In the genomic region with DNA sequence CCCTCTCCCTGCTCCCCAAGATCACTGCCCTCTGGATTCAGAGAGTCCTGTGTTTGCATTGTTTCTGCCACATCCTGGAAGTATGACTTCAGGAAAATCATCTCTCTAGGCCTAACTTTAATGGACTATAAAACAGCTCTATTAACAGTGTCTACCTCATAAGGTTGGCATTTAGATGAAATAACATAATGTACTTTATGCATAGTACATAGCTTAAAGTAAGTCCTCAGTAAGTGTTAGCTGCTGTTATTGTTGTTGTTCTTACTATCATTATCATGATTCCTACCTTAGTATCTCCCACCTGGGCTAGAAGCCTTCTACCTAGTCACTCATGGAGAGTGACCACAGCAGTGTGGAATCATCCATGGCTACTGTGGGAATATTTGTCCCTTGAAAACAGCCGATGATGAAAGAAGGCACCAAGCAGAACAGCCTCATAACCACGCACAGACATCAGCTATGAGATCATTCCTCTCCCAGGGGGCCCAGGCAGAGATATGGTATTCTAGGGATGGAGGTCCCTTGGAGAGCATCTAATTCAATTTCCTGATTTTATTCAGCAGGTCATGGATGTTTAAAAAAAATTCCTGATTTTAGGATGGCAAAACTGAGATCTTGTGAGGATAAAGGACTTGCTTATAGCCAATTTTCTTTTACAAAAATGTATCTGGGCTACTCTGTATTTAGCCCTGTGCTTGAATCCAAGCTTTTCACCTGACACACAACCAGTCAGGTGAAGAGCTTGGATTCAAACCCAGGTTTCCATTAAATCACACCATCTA, we compare ENCODE assay signal across 1 cellular context.
TF ChIP-seq lines count a peak whose summit lies in the region.

No MANE protein-coding gene starts in this region.

TF ChIP-seq in HEK293, 187 proteins besides CTCF, POLR2A, EP300 and RAD21 (continued from another document and continues in another):
- peak; percentile 64 for TF ChIP-seq PRDM10 (tag by site-specific recombination; IDR thresholded peaks at IDR 0.05)
- no peak for TF ChIP-seq TCF7L2 (IDR thresholded peaks at IDR 0.05; ENCODE audit: borderline replicate concordance, low read depth, low read length)
- TF ChIP-seq ZNF837 (tag by site-specific recombination; IDR thresholded peaks at IDR 0.05) = no peak
- no peak for TF ChIP-seq PBX3 (CRISPR knock-in tag; IDR thresholded peaks at IDR 0.05)
- peak; percentile 65 for TF ChIP-seq ZNF660 (tag by site-specific recombination; IDR thresholded peaks at IDR 0.05)
- no peak for TF ChIP-seq ZSCAN18 (tag by site-specific recombination; IDR thresholded peaks at IDR 0.05)
- TF ChIP-seq, protein P1, sequence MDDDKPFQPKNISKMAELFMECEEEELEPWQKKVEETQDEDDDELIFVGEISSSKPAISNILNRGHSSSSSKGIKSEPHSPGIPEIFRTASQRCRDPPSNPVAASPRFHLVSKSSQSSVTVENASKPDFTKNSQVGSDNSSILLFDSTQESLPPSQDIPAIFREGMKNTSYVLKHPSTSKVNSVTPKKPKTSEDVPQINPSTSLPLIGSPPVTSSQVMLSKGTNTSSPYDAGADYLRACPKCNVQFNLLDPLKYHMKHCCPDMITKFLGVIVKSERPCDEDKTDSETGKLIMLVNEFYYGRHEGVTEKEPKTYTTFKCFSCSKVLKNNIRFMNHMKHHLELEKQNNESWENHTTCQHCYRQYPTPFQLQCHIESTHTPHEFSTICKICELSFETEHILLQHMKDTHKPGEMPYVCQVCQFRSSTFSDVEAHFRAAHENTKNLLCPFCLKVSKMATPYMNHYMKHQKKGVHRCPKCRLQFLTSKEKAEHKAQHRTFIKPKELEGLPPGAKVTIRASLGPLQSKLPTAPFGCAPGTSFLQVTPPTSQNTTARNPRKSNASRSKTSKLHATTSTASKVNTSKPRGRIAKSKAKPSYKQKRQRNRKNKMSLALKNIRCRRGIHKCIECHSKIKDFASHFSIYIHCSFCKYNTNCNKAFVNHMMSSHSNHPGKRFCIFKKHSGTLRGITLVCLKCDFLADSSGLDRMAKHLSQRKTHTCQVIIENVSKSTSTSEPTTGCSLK (tag by site-specific recombination; IDR thresholded peaks at IDR 0.05) = no peak
- no peak for TF ChIP-seq ZNF561 (tag by site-specific recombination; IDR thresholded peaks at IDR 0.05; ENCODE audit: borderline replicate concordance)
- TF ChIP-seq RBAK (tag by site-specific recombination; IDR thresholded peaks at IDR 0.05) = no peak
- no peak for TF ChIP-seq ZNF544 (tag by site-specific recombination; IDR thresholded peaks at IDR 0.05)
- TF ChIP-seq BCL11B (tag by site-specific recombination; IDR thresholded peaks at IDR 0.05; ENCODE audit: low read depth) = no peak
- peak; percentile 75 for TF ChIP-seq ZBTB48 (tag by site-specific recombination; IDR thresholded peaks at IDR 0.05)
- no peak for TF ChIP-seq ZNF843 (tag by site-specific recombination; IDR thresholded peaks at IDR 0.05)
- TF ChIP-seq ZNF174 (tag by site-specific recombination; IDR thresholded peaks at IDR 0.05) = no peak
- peak; percentile 95 for TF ChIP-seq ZNF335 (tag by site-specific recombination; conservative IDR thresholded peaks at IDR 0.05)
- no peak for TF ChIP-seq ZNF354C (tag by site-specific recombination; IDR thresholded peaks at IDR 0.05; ENCODE audit: borderline replicate concordance, low read depth)
- TF ChIP-seq, protein P2, sequence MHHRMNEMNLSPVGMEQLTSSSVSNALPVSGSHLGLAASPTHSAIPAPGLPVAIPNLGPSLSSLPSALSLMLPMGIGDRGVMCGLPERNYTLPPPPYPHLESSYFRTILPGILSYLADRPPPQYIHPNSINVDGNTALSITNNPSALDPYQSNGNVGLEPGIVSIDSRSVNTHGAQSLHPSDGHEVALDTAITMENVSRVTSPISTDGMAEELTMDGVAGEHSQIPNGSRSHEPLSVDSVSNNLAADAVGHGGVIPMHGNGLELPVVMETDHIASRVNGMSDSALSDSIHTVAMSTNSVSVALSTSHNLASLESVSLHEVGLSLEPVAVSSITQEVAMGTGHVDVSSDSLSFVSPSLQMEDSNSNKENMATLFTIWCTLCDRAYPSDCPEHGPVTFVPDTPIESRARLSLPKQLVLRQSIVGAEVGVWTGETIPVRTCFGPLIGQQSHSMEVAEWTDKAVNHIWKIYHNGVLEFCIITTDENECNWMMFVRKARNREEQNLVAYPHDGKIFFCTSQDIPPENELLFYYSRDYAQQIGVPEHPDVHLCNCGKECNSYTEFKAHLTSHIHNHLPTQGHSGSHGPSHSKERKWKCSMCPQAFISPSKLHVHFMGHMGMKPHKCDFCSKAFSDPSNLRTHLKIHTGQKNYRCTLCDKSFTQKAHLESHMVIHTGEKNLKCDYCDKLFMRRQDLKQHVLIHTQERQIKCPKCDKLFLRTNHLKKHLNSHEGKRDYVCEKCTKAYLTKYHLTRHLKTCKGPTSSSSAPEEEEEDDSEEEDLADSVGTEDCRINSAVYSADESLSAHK (tag by site-specific recombination; IDR thresholded peaks at IDR 0.05) = no peak
- no peak for TF ChIP-seq REST (tag by site-specific recombination; IDR thresholded peaks at IDR 0.05)
- TF ChIP-seq ZIC2 (tag by site-specific recombination; IDR thresholded peaks at IDR 0.05) = no peak; the same call in 1 of the 2 replicates
- TF ChIP-seq, protein P3, sequence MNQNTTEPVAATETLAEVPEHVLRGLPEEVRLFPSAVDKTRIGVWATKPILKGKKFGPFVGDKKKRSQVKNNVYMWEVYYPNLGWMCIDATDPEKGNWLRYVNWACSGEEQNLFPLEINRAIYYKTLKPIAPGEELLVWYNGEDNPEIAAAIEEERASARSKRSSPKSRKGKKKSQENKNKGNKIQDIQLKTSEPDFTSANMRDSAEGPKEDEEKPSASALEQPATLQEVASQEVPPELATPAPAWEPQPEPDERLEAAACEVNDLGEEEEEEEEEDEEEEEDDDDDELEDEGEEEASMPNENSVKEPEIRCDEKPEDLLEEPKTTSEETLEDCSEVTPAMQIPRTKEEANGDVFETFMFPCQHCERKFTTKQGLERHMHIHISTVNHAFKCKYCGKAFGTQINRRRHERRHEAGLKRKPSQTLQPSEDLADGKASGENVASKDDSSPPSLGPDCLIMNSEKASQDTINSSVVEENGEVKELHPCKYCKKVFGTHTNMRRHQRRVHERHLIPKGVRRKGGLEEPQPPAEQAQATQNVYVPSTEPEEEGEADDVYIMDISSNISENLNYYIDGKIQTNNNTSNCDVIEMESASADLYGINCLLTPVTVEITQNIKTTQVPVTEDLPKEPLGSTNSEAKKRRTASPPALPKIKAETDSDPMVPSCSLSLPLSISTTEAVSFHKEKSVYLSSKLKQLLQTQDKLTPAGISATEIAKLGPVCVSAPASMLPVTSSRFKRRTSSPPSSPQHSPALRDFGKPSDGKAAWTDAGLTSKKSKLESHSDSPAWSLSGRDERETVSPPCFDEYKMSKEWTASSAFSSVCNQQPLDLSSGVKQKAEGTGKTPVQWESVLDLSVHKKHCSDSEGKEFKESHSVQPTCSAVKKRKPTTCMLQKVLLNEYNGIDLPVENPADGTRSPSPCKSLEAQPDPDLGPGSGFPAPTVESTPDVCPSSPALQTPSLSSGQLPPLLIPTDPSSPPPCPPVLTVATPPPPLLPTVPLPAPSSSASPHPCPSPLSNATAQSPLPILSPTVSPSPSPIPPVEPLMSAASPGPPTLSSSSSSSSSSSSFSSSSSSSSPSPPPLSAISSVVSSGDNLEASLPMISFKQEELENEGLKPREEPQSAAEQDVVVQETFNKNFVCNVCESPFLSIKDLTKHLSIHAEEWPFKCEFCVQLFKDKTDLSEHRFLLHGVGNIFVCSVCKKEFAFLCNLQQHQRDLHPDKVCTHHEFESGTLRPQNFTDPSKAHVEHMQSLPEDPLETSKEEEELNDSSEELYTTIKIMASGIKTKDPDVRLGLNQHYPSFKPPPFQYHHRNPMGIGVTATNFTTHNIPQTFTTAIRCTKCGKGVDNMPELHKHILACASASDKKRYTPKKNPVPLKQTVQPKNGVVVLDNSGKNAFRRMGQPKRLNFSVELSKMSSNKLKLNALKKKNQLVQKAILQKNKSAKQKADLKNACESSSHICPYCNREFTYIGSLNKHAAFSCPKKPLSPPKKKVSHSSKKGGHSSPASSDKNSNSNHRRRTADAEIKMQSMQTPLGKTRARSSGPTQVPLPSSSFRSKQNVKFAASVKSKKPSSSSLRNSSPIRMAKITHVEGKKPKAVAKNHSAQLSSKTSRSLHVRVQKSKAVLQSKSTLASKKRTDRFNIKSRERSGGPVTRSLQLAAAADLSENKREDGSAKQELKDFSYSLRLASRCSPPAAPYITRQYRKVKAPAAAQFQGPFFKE (tag by site-specific recombination; IDR thresholded peaks at IDR 0.05; ENCODE audit: borderline replicate concordance) = no peak
- TF ChIP-seq ZNF473 (tag by site-specific recombination; IDR thresholded peaks at IDR 0.05) = no peak
- TF ChIP-seq SCRT1 (tag by site-specific recombination; IDR thresholded peaks at IDR 0.05; ENCODE audit: borderline replicate concordance) = no peak
- TF ChIP-seq ZNF600 (tag by site-specific recombination; IDR thresholded peaks at IDR 0.05) = peak; percentile 79
- TF ChIP-seq ZFP37 (tag by site-specific recombination; IDR thresholded peaks at IDR 0.05) = no peak
- no peak for TF ChIP-seq HOXD13 (CRISPR knock-in tag; IDR thresholded peaks at IDR 0.05; ENCODE audit: borderline replicate concordance)
- TF ChIP-seq ZNF664 (tag by site-specific recombination; IDR thresholded peaks at IDR 0.05) = peak; percentile 94
- TF ChIP-seq ZNF658 (tag by site-specific recombination; IDR thresholded peaks at IDR 0.05) = no peak
- TF ChIP-seq SALL2 (tag by site-specific recombination; IDR thresholded peaks at IDR 0.05; ENCODE audit: borderline replicate concordance) = no peak
- TF ChIP-seq IKZF3 (tag by site-specific recombination; IDR thresholded peaks at IDR 0.05) = peak; percentile 64
- no peak for TF ChIP-seq ZNF112 (tag by site-specific recombination; IDR thresholded peaks at IDR 0.05)
- TF ChIP-seq ZNF114 (tag by site-specific recombination; IDR thresholded peaks at IDR 0.05) = no peak
- no peak for TF ChIP-seq MEIS1 (CRISPR knock-in tag; IDR thresholded peaks at IDR 0.05; ENCODE audit: borderline replicate concordance)
- no peak for TF ChIP-seq ZSCAN16 (tag by site-specific recombination; IDR thresholded peaks at IDR 0.05)
- TF ChIP-seq KLF8 (tag by site-specific recombination; IDR thresholded peaks at IDR 0.05) = 0 out of 2 replicates have a peak, but pooled peaks have one; percentile 38
